20 cellular contexts compared by ENCODE assay signal in genomic region chr2:178128836-178129630, GRCh38. TPM values are rescaled to one million over a fixed set of nuclear protein-coding genes. Genes with fewer than 3 reads are reported as not detected.
"Had no signal": no experiment of that assay in that cellular context is flagged by ENCODE, and none has a peak within 500 bp of the region (broad histone marks: within the 10 kb centered on the region; RNA-seq: fewer than 3 reads in every experiment).

No MANE protein-coding gene starts in this region.

- H3K27ac ChIP-seq: dorsolateral prefrontal cortex, heart right ventricle, pancreas, suprapubic skin, transverse colon, vagina had no signal

- H3K27me3 ChIP-seq: adrenal gland, dorsolateral prefrontal cortex, heart right ventricle, pancreas, suprapubic skin, transverse colon, vagina had no signal

- H3K27me3 Mint-ChIP-seq: activated naive CD4-positive, alpha-beta T cell treated with anti-CD3 and anti-CD28 coated beads, Interleukin-2, amount 50 U/mL, for 24 hours; stimulated activated naive CD8-positive, alpha-beta T cell treated with anti-CD3 and anti-CD28 coated beads, Interleukin-15, amount 100 ng/mL, for 72 hours had no signal

- H3K9me3 Mint-ChIP-seq: activated naive CD4-positive, alpha-beta T cell treated with anti-CD3 and anti-CD28 coated beads, Interleukin-2, amount 50 U/mL, for 24 hours; natural killer cell; stimulated activated naive CD8-positive, alpha-beta T cell treated with anti-CD3 and anti-CD28 coated beads, Interleukin-15, amount 100 ng/mL, for 72 hours had no signal

- H3K4me1 Mint-ChIP-seq: stimulated activated naive CD8-positive, alpha-beta T cell treated with anti-CD3 and anti-CD28 coated beads, Interleukin-15, amount 100 ng/mL, for 72 hours had no signal

- ATAC-seq: heart right ventricle; natural killer cell; pancreas; sciatic nerve; stimulated activated naive CD8-positive, alpha-beta T cell treated with anti-CD3 and anti-CD28 coated beads, Interleukin-15, amount 100 ng/mL, for 72 hours had no signal

- H3K4me1 ChIP-seq: adrenal gland, heart right ventricle, pancreas, suprapubic skin, transverse colon, vagina had no signal

- H3K4me3 ChIP-seq: adrenal gland, dorsolateral prefrontal cortex, heart right ventricle, pancreas, suprapubic skin, transverse colon, vagina had no signal

- H3K27ac Mint-ChIP-seq: activated naive CD4-positive, alpha-beta T cell treated with anti-CD3 and anti-CD28 coated beads, Interleukin-2, amount 50 U/mL, for 24 hours; natural killer cell; stimulated activated naive CD8-positive, alpha-beta T cell treated with anti-CD3 and anti-CD28 coated beads, Interleukin-15, amount 100 ng/mL, for 72 hours had no signal

- H3K9me3 ChIP-seq: adrenal gland, heart right ventricle, pancreas, suprapubic skin, transverse colon, vagina had no signal

- DNase-seq: activated CD4-positive, alpha-beta T cell treated with anti-CD3 and anti-CD28 coated beads, Interleukin-2, amount 50 U/mL, for 1 hour; activated CD8-positive, alpha-beta memory T cell treated with anti-CD3 and anti-CD28 coated beads for 24 hours; activated CD8-positive, alpha-beta memory T cell treated with anti-CD3 and anti-CD28 coated beads, Interleukin-2, amount 50 U/mL, for 48 hours; activated gamma-delta T cell; adrenal gland; dorsolateral prefrontal cortex; heart right ventricle; mesendoderm; natural killer cell; pancreas; stimulated activated CD4-positive, alpha-beta T cell treated with anti-CD3 and anti-CD28 coated beads, Interleukin-12 subunit alpha, Interleukin-12 subunit beta, amount 100 ng/mL, for 4 hours; stimulated activated CD4-positive, alpha-beta T cell treated with anti-CD3 and anti-CD28 coated beads, Interleukin-2, amount 100 ng/mL, for 24 hours; stimulated activated naive CD8-positive, alpha-beta T cell treated with anti-CD3 and anti-CD28 coated beads, Interleukin-15, amount 100 ng/mL, for 72 hours; T1000; transverse colon had no signal

- H3K4me3 Mint-ChIP-seq: activated naive CD4-positive, alpha-beta T cell treated with anti-CD3 and anti-CD28 coated beads, Interleukin-2, amount 50 U/mL, for 24 hours; natural killer cell; stimulated activated naive CD8-positive, alpha-beta T cell treated with anti-CD3 and anti-CD28 coated beads, Interleukin-15, amount 100 ng/mL, for 72 hours had no signal

RNA-seq across cellular contexts. Expression of gene PDE11A, which starts 56.5 kb away (rescaled TPM):
- total RNA-seq: natural killer cell; T-helper 1 cell treated with Interleukin-12 subunit alpha and Interleukin-12 subunit beta and Interleukin-4 antibody, amounts not matched to agents 30 ng/mL and 1 ng/mL, for 36 hours had no signal
